Comparison of ENCODE assay signal across 33 cellular contexts in the genomic region with DNA sequence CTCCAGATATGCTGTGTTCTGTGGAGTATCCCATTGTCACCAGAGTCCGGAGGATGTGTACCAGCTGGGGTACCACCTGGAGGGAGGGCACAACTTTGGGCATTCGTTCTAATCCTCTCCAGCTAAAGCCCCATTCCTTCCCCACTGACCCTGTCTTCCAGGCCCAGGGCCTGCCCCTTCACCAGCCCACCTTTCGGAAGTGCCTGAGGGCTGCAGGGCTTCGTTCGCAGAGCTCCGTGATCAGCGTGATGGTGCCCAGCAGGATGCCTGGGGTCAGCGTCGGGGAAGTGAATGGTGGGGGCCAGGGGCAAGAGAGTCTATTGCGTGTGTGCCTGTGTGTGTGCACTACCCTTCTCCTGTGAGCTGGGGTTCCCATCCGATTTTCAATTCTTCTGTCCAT. TPM values are rescaled to one million over a fixed set of nuclear protein-coding genes. Genes with fewer than 3 reads are reported as not detected.
DNase-seq lines count a peak whose midpoint lies in the region; ATAC-seq and TF ChIP-seq lines count a peak whose summit lies in the region.
"Had no signal": no experiment of that assay in that cellular context is flagged by ENCODE, and none has a peak within 500 bp of the region (broad histone marks: within the 10 kb centered on the region; RNA-seq: fewer than 3 reads in every experiment).

No MANE protein-coding gene starts in this region.

- CTCF ChIA-PET in activated naive CD4-positive, alpha-beta T cell treated with anti-CD3 and anti-CD28 coated beads, Interleukin-2, amount 10 ng/mL, durations not matched to agents 7 days and 5 days (lab: Charles Lee) = interaction anchor here (15.2 kb wide), 1 partner anchor 86 kb away, joined by 238 read pairs; no protein-coding TSS in a partner anchor

- peaks cover 46% of the 10 kb centered on the region for H3K36me3 Mint-ChIP-seq in activated naive CD4-positive, alpha-beta T cell treated with anti-CD3 and anti-CD28 coated beads, Interleukin-2, amount 10 ng/mL, durations not matched to agents 7 days and 5 days
- H3K36me3 Mint-ChIP-seq in activated naive CD4-positive, alpha-beta T cell treated with anti-CD3 and anti-CD28 coated beads, Interleukin-2, amount 50 U/mL, for 72 hours = peaks cover 8% of the 10 kb centered on the region in 2 donors
- peaks cover 25% of the 10 kb centered on the region for H3K36me3 Mint-ChIP-seq in central memory CD8-positive, alpha-beta T cell (ENCODE audit: insufficient read depth)

- H3K4me1 Mint-ChIP-seq in activated naive CD4-positive, alpha-beta T cell treated with anti-CD3 and anti-CD28 coated beads, Interleukin-2, amount 10 ng/mL, durations not matched to agents 7 days and 5 days = peaks cover 55% of the 10 kb centered on the region
- peaks cover 37% of the 10 kb centered on the region for H3K4me1 Mint-ChIP-seq in central memory CD8-positive, alpha-beta T cell

- H3K9me3 Mint-ChIP-seq in activated naive CD4-positive, alpha-beta T cell treated with anti-CD3 and anti-CD28 coated beads, Interleukin-2, amount 10 ng/mL, durations not matched to agents 7 days and 5 days = no peaks in the 10 kb centered on the region
- no peaks in the 10 kb centered on the region for H3K9me3 Mint-ChIP-seq in activated naive CD4-positive, alpha-beta T cell treated with anti-CD3 and anti-CD28 coated beads, Interleukin-2, amount 50 U/mL, for 72 hours
- H3K9me3 Mint-ChIP-seq in central memory CD8-positive, alpha-beta T cell = no peaks in the 10 kb centered on the region
- H3K9me3 Mint-ChIP-seq: mesothelial cell of epicardium; nephron progenitor cell; stimulated activated naive B cell treated with anti-CD40 and anti-IgM and Interleukin-4, amounts not matched to agents 10 μg/mL and 1 μg/mL and 100 μg/mL, for 72 hours had no signal

- no peaks in the 10 kb centered on the region; the same call in 1 of the 2 replicates for H4K20me1 ChIP-seq in Karpas-422 (ENCODE audit: insufficient read depth, low read depth, low read length)
- H4K20me1 ChIP-seq in osteoblast (ENCODE audit: insufficient read depth, low read length) = peaks cover 7% of the 10 kb centered on the region

- H3K27me3 ChIP-seq in Karpas-422 (ENCODE audit: low read length) (no peaks in the 10 kb centered on the region), osteoblast (ENCODE audit: insufficient read depth, low read length) (peaks cover 3% of the 10 kb centered on the region)
- H3K27me3 ChIP-seq: BLaER1, suprapubic skin, upper lobe of right lung had no signal

- peak overlapping the region; percentile 23 for H3K4me3 Mint-ChIP-seq in activated naive CD4-positive, alpha-beta T cell treated with anti-CD3 and anti-CD28 coated beads, Interleukin-2, amount 10 ng/mL, durations not matched to agents 7 days and 5 days
- peak overlapping the region; percentile 18 for H3K4me3 Mint-ChIP-seq in central memory CD8-positive, alpha-beta T cell

- no peak for DNase-seq in activated naive CD4-positive, alpha-beta T cell treated with anti-CD3 and anti-CD28 coated beads, Interleukin-2, amount 10 ng/mL, durations not matched to agents 7 days and 5 days
- no peak for DNase-seq in activated naive CD4-positive, alpha-beta T cell treated with anti-CD3 and anti-CD28 coated beads, Interleukin-2, amount 50 U/mL, for 72 hours (ENCODE audit: low spot score in 2 of 2)
- DNase-seq in Karpas-422 (no peak), osteoblast (ENCODE audit: insufficient read length, low spot score, missing footprints) (peak; percentile 37), cortex of kidney (lab: John Stamatoyannopoulos, UW) (no peak), NCI-H1694 treated with DMSO at 0.1 percent for 48 hours (lab: John Stamatoyannopoulos, UW) (no peak), AG20443 (ENCODE audit: low spot score) (no peak)
- no peak for DNase-seq in central memory CD8-positive, alpha-beta T cell (ENCODE audit: low spot score in 2 of 2)
- DNase-seq: ACHN; activated CD4-positive, alpha-beta T cell treated with anti-CD3 and anti-CD28 coated beads for 36 hours; activated CD8-positive, alpha-beta memory T cell treated with anti-CD3 and anti-CD28 coated beads, Interleukin-2, amount 10 ng/mL, durations not matched to agents 7 days and 5 days; Calu3; cerebellar nuclear complex; DND-41; hypothalamus; KG1; NCI-H1436 treated with DMSO at 0.1 percent for 48 hours; NCI-H446 treated with DMSO at 0.1 percent for 48 hours; NCI-H82; nephron progenitor cell; RPMI8226; stimulated activated CD4-positive, alpha-beta T cell treated with anti-CD3 and anti-CD28 coated beads, Interleukin-4, amount 100 ng/mL, for 4 hours; stimulated activated naive B cell treated with anti-CD40 and anti-IgM and Interleukin-4, amounts not matched to agents 10 μg/mL and 1 μg/mL and 100 μg/mL, for 72 hours had no signal

- no peak overlapping the region for H3K27ac Mint-ChIP-seq in activated naive CD4-positive, alpha-beta T cell treated with anti-CD3 and anti-CD28 coated beads, Interleukin-2, amount 10 ng/mL, durations not matched to agents 7 days and 5 days
- peak overlapping the region in 1 of 2 donors; percentile 62 for H3K27ac Mint-ChIP-seq in activated naive CD4-positive, alpha-beta T cell treated with anti-CD3 and anti-CD28 coated beads, Interleukin-2, amount 50 U/mL, for 72 hours
- H3K27ac Mint-ChIP-seq in central memory CD8-positive, alpha-beta T cell (ENCODE audit: low read depth) = no peak overlapping the region
- H3K27ac Mint-ChIP-seq: activated CD4-positive, alpha-beta T cell treated with anti-CD3 and anti-CD28 coated beads for 36 hours; activated CD8-positive, alpha-beta memory T cell treated with anti-CD3 and anti-CD28 coated beads, Interleukin-2, amount 10 ng/mL, durations not matched to agents 7 days and 5 days; mesothelial cell of epicardium; nephron progenitor cell; stimulated activated naive B cell treated with anti-CD40 and anti-IgM and Interleukin-4, amounts not matched to agents 10 μg/mL and 1 μg/mL and 100 μg/mL, for 72 hours had no signal

- H3K9me3 ChIP-seq in Karpas-422 (ENCODE audit: low read length) (no peaks in the 10 kb centered on the region), osteoblast (ENCODE audit: low read depth, low read length) (no peaks in the 10 kb centered on the region)
- H3K9me3 ChIP-seq: BLaER1, suprapubic skin, upper lobe of right lung had no signal

- peak overlapping the region; percentile 87; the same call in 1 of the 2 replicates for H3K9ac ChIP-seq in Karpas-422 (ENCODE audit: low read length)
- H3K9ac ChIP-seq: BLaER1 had no signal

- no peak overlapping the region for H3K4me2 ChIP-seq in Karpas-422 (ENCODE audit: low read depth, low read length, poor library complexity, severe bottlenecking)
- no peak overlapping the region for H3K4me2 ChIP-seq in osteoblast (ENCODE audit: insufficient read depth, low read length)

- no peak for TF ChIP-seq CTCF in osteoblast (IDR thresholded peaks at IDR 0.05; ENCODE audit: extremely low read depth, low read depth, low read length)

- peaks cover 34% of the 10 kb centered on the region for H3K4me1 ChIP-seq in Karpas-422 (ENCODE audit: low read length)
- H3K4me1 ChIP-seq in osteoblast (ENCODE audit: insufficient read depth, low read length) = peaks cover 12% of the 10 kb centered on the region

- no peaks in the 10 kb centered on the region for H3K9me2 ChIP-seq in Karpas-422 (replicated peaks; ENCODE audit: insufficient read depth, low read length)

- H3K4me3 ChIP-seq in Karpas-422 (ENCODE audit: low read length) (no peak overlapping the region), osteoblast (ENCODE audit: insufficient read depth, low read length) (no peak overlapping the region)
- H3K4me3 ChIP-seq: SK-N-MC, suprapubic skin, upper lobe of right lung had no signal

- H3K79me2 ChIP-seq in Karpas-422 (ENCODE audit: low read length) = peaks cover 23% of the 10 kb centered on the region
- no peaks in the 10 kb centered on the region for H3K79me2 ChIP-seq in osteoblast (ENCODE audit: insufficient read depth, low read length)

- H3K27ac ChIP-seq in Karpas-422 (ENCODE audit: low read length) (no peak overlapping the region), osteoblast (ENCODE audit: low read depth, low read length) (no peak overlapping the region)
- H3K27ac ChIP-seq: BLaER1, SK-N-MC, suprapubic skin, upper lobe of right lung had no signal

- no peak for ATAC-seq in activated naive CD4-positive, alpha-beta T cell treated with anti-CD3 and anti-CD28 coated beads, Interleukin-2, amount 50 U/mL, for 72 hours
- no peak for ATAC-seq in central memory CD8-positive, alpha-beta T cell (replicated peaks; ENCODE audit: extremely low read depth, poor library complexity, severe bottlenecking)
- ATAC-seq: activated CD4-positive, alpha-beta T cell treated with anti-CD3 and anti-CD28 coated beads for 36 hours; activated CD8-positive, alpha-beta memory T cell treated with anti-CD3 and anti-CD28 coated beads, Interleukin-2, amount 10 ng/mL, durations not matched to agents 7 days and 5 days; left lobe of liver; stimulated activated naive B cell treated with anti-CD40 and anti-IgM and Interleukin-4, amounts not matched to agents 10 μg/mL and 1 μg/mL and 100 μg/mL, for 72 hours; upper lobe of right lung had no signal

- H2AFZ ChIP-seq in Karpas-422 (ENCODE audit: low read length) (no peak overlapping the region), osteoblast (ENCODE audit: low read length) (no peak overlapping the region)

- peaks cover 31% of the 10 kb centered on the region; the same call in 1 of the 2 replicates for H3K36me3 ChIP-seq in Karpas-422 (ENCODE audit: insufficient read depth, low read length)
- no peaks in the 10 kb centered on the region for H3K36me3 ChIP-seq in osteoblast (ENCODE audit: insufficient read depth, low read length)

- peaks cover 6% of the 10 kb centered on the region for H3K27me3 Mint-ChIP-seq in activated naive CD4-positive, alpha-beta T cell treated with anti-CD3 and anti-CD28 coated beads, Interleukin-2, amount 10 ng/mL, durations not matched to agents 7 days and 5 days
- no peaks in the 10 kb centered on the region for H3K27me3 Mint-ChIP-seq in central memory CD8-positive, alpha-beta T cell
- H3K27me3 Mint-ChIP-seq: activated CD4-positive, alpha-beta T cell treated with anti-CD3 and anti-CD28 coated beads for 36 hours; activated CD8-positive, alpha-beta memory T cell treated with anti-CD3 and anti-CD28 coated beads, Interleukin-2, amount 10 ng/mL, durations not matched to agents 7 days and 5 days; stimulated activated naive B cell treated with anti-CD40 and anti-IgM and Interleukin-4, amounts not matched to agents 10 μg/mL and 1 μg/mL and 100 μg/mL, for 72 hours had no signal

RNA-seq across cellular contexts. Expression of a gene that starts 2.0 kb away (rescaled TPM):
- total RNA-seq in activated naive CD4-positive, alpha-beta T cell treated with anti-CD3 and anti-CD28 coated beads, Interleukin-2, amount 50 U/mL, for 72 hours = 100 to 1,000 TPM; 193 to 370 TPM
- 207 and 248 TPM in 2 replicates for total RNA-seq in Karpas-422 (2014; rRNA removed; shearing (Covaris generic); ENCODE audit: low replicate concordance)
- total RNA-seq in osteoblast = 7.7 and 10.9 TPM in 2 replicates

RNA-seq across cellular contexts. Expression of a gene that starts 9.6 kb away (rescaled TPM):
- 1 to 10 TPM; 5.9 to 6.5 TPM for total RNA-seq in activated naive CD4-positive, alpha-beta T cell treated with anti-CD3 and anti-CD28 coated beads, Interleukin-2, amount 50 U/mL, for 72 hours
- 16.2 and 57.5 TPM in 2 replicates for total RNA-seq in Karpas-422 (2014; rRNA removed; shearing (Covaris generic); ENCODE audit: low replicate concordance)
- total RNA-seq in osteoblast = 27.4 and 27.5 TPM in 2 replicates

RNA-seq across cellular contexts. Expression of a gene that starts 13.0 kb away (rescaled TPM):
- total RNA-seq in activated naive CD4-positive, alpha-beta T cell treated with anti-CD3 and anti-CD28 coated beads, Interleukin-2, amount 50 U/mL, for 72 hours = not detected
- 0.29 TPM in 1 of 2 replicates, not detected in the other for total RNA-seq in Karpas-422 (2014; rRNA removed; shearing (Covaris generic); ENCODE audit: low replicate concordance)
- total RNA-seq in osteoblast = not detected in 2 replicates
- total RNA-seq: activated CD4-positive, alpha-beta T cell treated with anti-CD3 and anti-CD28 coated beads for 36 hours; Calu3; endothelial cell of umbilical vein; fibroblast of lung; HT-29; T-helper 2 cell treated with Interferon-gamma antibody and Interleukin-4, amounts not matched to agents 100 ng/mL and 5 ng/mL, for 36 hours had no signal

RNA-seq across cellular contexts. Expression of a gene that starts 14.1 kb away (rescaled TPM):
- total RNA-seq in activated naive CD4-positive, alpha-beta T cell treated with anti-CD3 and anti-CD28 coated beads, Interleukin-2, amount 50 U/mL, for 72 hours = 1 to 10 TPM; 1.1 to 2.5 TPM
- total RNA-seq in Karpas-422 (2014; rRNA removed; shearing (Covaris generic); ENCODE audit: low replicate concordance) = 0.07 and 0.32 TPM in 2 replicates
- 0.59 and 0.72 TPM in 2 replicates for total RNA-seq in osteoblast

Comparison
In these comparisons a context has a peak if more than half of its experiments do, and no peak if none do; other contexts are left out.
1. RNA of a gene that starts 2.0 kb away (total RNA-seq): 193 to 370 TPM in activated naive CD4-positive, alpha-beta T cell treated with anti-CD3 and anti-CD28 coated beads, Interleukin-2, amount 50 U/mL, for 72 hours and 207 to 248 TPM in Karpas-422; 7.7 to 10.9 TPM in osteoblast; every median in the first group is over 10 times any median in the second.